8 cellular contexts compared by ENCODE assay signal in genomic region chr1:230270185-230270939, GRCh38.
A peak's percentile ranks its signal among the peaks of the same experiment; 100 is the strongest.
DNase-seq lines count a peak whose midpoint lies in the region; ATAC-seq lines count a peak whose summit lies in the region.

No MANE protein-coding gene starts in this region.

- POLR2A ChIA-PET in CD4-positive, alpha-beta memory T cell (lab: Charles Lee; ENCODE audit: partially characterized antibody): interaction anchor here (0.7 kb wide), 1 partner anchor 11 kb away, joined by 3 read pairs; no protein-coding TSS in a partner anchor
- POLR2A ChIA-PET in activated naive CD8-positive, alpha-beta T cell treated with anti-CD3 and anti-CD28 coated beads, Interleukin-2, amount 10 ng/mL, durations not matched to agents 7 days and 5 days (lab: Charles Lee): no interaction called here

- H3K36me3 ChIP-seq in CD4-positive, alpha-beta memory T cell (ENCODE audit: insufficient read depth, low read length): peaks cover 4% of the 10 kb centered on the region

- H3K27me3 ChIP-seq in CD4-positive, alpha-beta memory T cell (ENCODE audit: insufficient read depth, low read length): no peaks in the 10 kb centered on the region

- H3K4me1 ChIP-seq in CD4-positive, alpha-beta memory T cell (ENCODE audit: insufficient read depth, low read length): peaks cover 15% of the 10 kb centered on the region

- H3K4me1 Mint-ChIP-seq in CD4-positive, alpha-beta memory T cell: peaks cover 8 to 31% (median 18%) of the 10 kb centered on the region in 4 donors
- H3K4me1 Mint-ChIP-seq in activated naive CD8-positive, alpha-beta T cell treated with anti-CD3 and anti-CD28 coated beads, Interleukin-2, amount 10 ng/mL, durations not matched to agents 7 days and 5 days: peaks cover 31% of the 10 kb centered on the region

- no peak overlapping the region for H3K4me3 ChIP-seq in CD4-positive, alpha-beta memory T cell (ENCODE audit: low read length in 2 of 2)

- H3K36me3 Mint-ChIP-seq in CD4-positive, alpha-beta memory T cell: peaks cover 16 to 31% of the 10 kb centered on the region in 2 donors
- no peaks in the 10 kb centered on the region for H3K36me3 Mint-ChIP-seq in activated naive CD8-positive, alpha-beta T cell treated with anti-CD3 and anti-CD28 coated beads, Interleukin-2, amount 10 ng/mL, durations not matched to agents 7 days and 5 days

- no peaks in the 10 kb centered on the region for H3K27me3 Mint-ChIP-seq in CD4-positive, alpha-beta memory T cell
- H3K27me3 Mint-ChIP-seq in activated naive CD8-positive, alpha-beta T cell treated with anti-CD3 and anti-CD28 coated beads, Interleukin-2, amount 10 ng/mL, durations not matched to agents 7 days and 5 days: no peaks in the 10 kb centered on the region

- DNase-seq in CD4-positive, alpha-beta memory T cell: no peak
- DNase-seq in NCI-H1092 treated with DMSO at 0.1 percent for 48 hours (lab: John Stamatoyannopoulos, UW) (peak; percentile 92), NCI-H2171 (lab: John Stamatoyannopoulos, UW) (no peak)
- no peak for DNase-seq in activated naive CD8-positive, alpha-beta T cell treated with anti-CD3 and anti-CD28 coated beads, Interleukin-2, amount 10 ng/mL, durations not matched to agents 7 days and 5 days
- peak; percentile 38 to 39 for DNase-seq in stimulated activated CD4-positive, alpha-beta T cell treated with anti-CD3 and anti-CD28 coated beads, Interleukin-2, amount 100 ng/mL, for 24 hours

- ATAC-seq in GM19467 (IDR thresholded peaks at IDR 0.05; ENCODE audit: unreplicated experiment) (peak; percentile 63), GM21526 (IDR thresholded peaks at IDR 0.05; ENCODE audit: low FRiP score, unreplicated experiment) (no peak), GM19035 (IDR thresholded peaks at IDR 0.05; ENCODE audit: unreplicated experiment) (no peak)
- ATAC-seq in activated naive CD8-positive, alpha-beta T cell treated with anti-CD3 and anti-CD28 coated beads, Interleukin-2, amount 10 ng/mL, durations not matched to agents 7 days and 5 days (ENCODE audit: low read depth): peak; percentile 52

- no peaks in the 10 kb centered on the region for H3K9me3 ChIP-seq in CD4-positive, alpha-beta memory T cell (ENCODE audit: control insufficient read depth in 1 of 2, low read length in 2 of 2)

- H3K4me3 Mint-ChIP-seq in CD4-positive, alpha-beta memory T cell: peak overlapping the region; percentile 2 to 84 (median 60)
- H3K4me3 Mint-ChIP-seq in activated naive CD8-positive, alpha-beta T cell treated with anti-CD3 and anti-CD28 coated beads, Interleukin-2, amount 10 ng/mL, durations not matched to agents 7 days and 5 days: peak overlapping the region; percentile 61

- H3K27ac ChIP-seq in CD4-positive, alpha-beta memory T cell (ENCODE audit: low read depth, low read length): no peak overlapping the region

- CTCF ChIA-PET in CD4-positive, alpha-beta memory T cell (lab: Charles Lee; ENCODE audit: partially characterized antibody): interaction anchor here (1.0 kb wide), 1 partner anchor 15 kb away, joined by 3 read pairs; no protein-coding TSS in a partner anchor

- H3K27ac Mint-ChIP-seq in CD4-positive, alpha-beta memory T cell: peak overlapping the region; percentile 19 to 77 (median 62)
- H3K27ac Mint-ChIP-seq in activated naive CD8-positive, alpha-beta T cell treated with anti-CD3 and anti-CD28 coated beads, Interleukin-2, amount 10 ng/mL, durations not matched to agents 7 days and 5 days: peak overlapping the region; percentile 86

- no peaks in the 10 kb centered on the region for H3K9me3 Mint-ChIP-seq in CD4-positive, alpha-beta memory T cell
- no peaks in the 10 kb centered on the region for H3K9me3 Mint-ChIP-seq in activated naive CD8-positive, alpha-beta T cell treated with anti-CD3 and anti-CD28 coated beads, Interleukin-2, amount 10 ng/mL, durations not matched to agents 7 days and 5 days

- intact Hi-C loops in CD4-positive, alpha-beta memory T cell (cut with micrococcal nuclease): no loop called here

Comparison
In these comparisons a context has a peak if more than half of its experiments do, and no peak if none do; other contexts are left out.
1. DNase-seq: peak in NCI-H1092 treated with DMSO at 0.1 percent for 48 hours (single experiment) and stimulated activated CD4-positive, alpha-beta T cell treated with anti-CD3 and anti-CD28 coated beads, Interleukin-2, amount 100 ng/mL, for 24 hours (2 of 2); none in CD4-positive, alpha-beta memory T cell (0 of 5), activated naive CD8-positive, alpha-beta T cell treated with anti-CD3 and anti-CD28 coated beads, Interleukin-2, amount 10 ng/mL, durations not matched to agents 7 days and 5 days (single experiment) and NCI-H2171 (single experiment).
2. ATAC-seq: peak in GM19467 (single experiment) and activated naive CD8-positive, alpha-beta T cell treated with anti-CD3 and anti-CD28 coated beads, Interleukin-2, amount 10 ng/mL, durations not matched to agents 7 days and 5 days (single experiment); none in GM21526 (single experiment) and GM19035 (single experiment).